33 cellular contexts compared by ENCODE assay signal in the genomic region with DNA sequence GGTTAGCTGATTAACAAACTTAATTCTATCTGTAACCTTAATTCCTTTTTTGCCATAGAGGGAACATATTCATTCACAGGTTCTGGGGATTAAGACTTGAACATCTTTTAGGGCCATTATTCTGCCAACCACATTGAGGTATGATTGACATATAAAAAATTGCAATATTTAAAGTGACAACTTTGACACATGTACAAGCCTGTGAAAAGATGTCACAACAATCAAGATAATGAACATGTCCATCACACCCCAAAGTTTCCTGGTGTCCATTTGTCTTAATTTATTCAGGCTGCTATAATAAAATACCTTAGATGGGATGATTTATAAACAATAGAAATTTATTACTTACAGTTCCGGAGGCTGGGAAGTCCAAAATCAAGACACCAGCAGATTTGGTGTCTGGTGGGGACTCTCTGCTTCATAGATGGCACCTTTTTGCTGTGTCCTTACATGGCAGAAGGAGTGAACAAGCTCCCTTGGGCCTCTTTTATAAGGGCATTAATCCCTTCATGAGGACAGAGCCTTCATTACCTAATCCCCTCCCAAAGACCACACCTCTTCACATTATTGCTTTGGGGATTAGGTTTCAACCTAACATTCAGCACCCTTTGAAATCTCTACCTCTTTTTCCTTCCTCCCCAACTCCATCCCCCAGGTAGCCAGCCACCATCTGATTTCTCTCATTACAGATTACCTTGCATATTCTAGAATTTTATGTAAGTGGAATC.
"Had no signal": no experiment of that assay in that cellular context is flagged by ENCODE, and none has a peak within 500 bp of the region (broad histone marks: within the 10 kb centered on the region; RNA-seq: fewer than 3 reads in every experiment).

No MANE protein-coding gene starts in this region.

- DNase-seq: activated CD4-positive, alpha-beta memory T cell treated with anti-CD3 and anti-CD28 coated beads for 36 hours; activated CD4-positive, alpha-beta T cell treated with anti-CD3 and anti-CD28 coated beads for 4 hours; activated CD4-positive, alpha-beta T cell treated with anti-CD3 and anti-CD28 coated beads, Interleukin-2, amount 50 U/mL, for 1 hour; activated CD4-positive, CD25-positive, alpha-beta regulatory T cell treated with anti-CD3 and anti-CD28 coated beads, Interleukin-2, amount 50 U/mL, for 72 hours; activated CD8-positive, alpha-beta memory T cell treated with anti-CD3 and anti-CD28 coated beads, Interleukin-2, amount 50 U/mL, for 4 hours; activated gamma-delta T cell treated with Interleukin-2 at 50 U/mL for 16 hours; activated naive CD4-positive, alpha-beta T cell treated with anti-CD3 and anti-CD28 coated beads for 36 hours; activated T-cell treated with anti-CD3 and anti-CD28 coated beads for 4 hours; activated T-cell treated with anti-CD3 and anti-CD28 coated beads, Interleukin-2, amount 50 U/mL, for 4 hours; adrenal gland; body of pancreas; Kasumi-1; MG63; NCI-H1048; NCI-H1105 treated with DMSO at 0.1 percent for 48 hours; NCI-H1436; NCI-H1694; NCI-H1930; NCI-H2107; NCI-H226; NCI-H446 treated with DMSO at 0.1 percent for 48 hours; NCI-H526; NCI-H774; Peyer's patch; RPMI8226; SHP77 treated with DMSO at 0.1 percent for 48 hours; SK-N-SH had no signal

- H3K27ac Mint-ChIP-seq: activated CD4-positive, alpha-beta memory T cell treated with anti-CD3 and anti-CD28 coated beads for 36 hours; activated naive CD4-positive, alpha-beta T cell treated with anti-CD3 and anti-CD28 coated beads for 36 hours; activated naive CD4-positive, alpha-beta T cell treated with anti-CD3 and anti-CD28 coated beads, Interleukin-2, amount 50 U/mL, for 72 hours; activated T-helper 1 cell treated with anti-CD3 and anti-CD28 coated beads, Interleukin-12 subunit alpha, Interleukin-12 subunit beta, Interleukin-2, Interleukin-4 antibody, amounts not matched to agents 30 ng/mL and 10 ng/mL and 1 ng/mL, durations not matched to agents 14 hours and 24 hours and 36 hours; T-helper 1 cell treated with Interleukin-12 subunit alpha and Interleukin-12 subunit beta and Interleukin-4 antibody, amounts not matched to agents 30 μg/mL and 1 μg/mL, for 36 hours; T-helper 2 cell treated with Interferon-gamma antibody and Interleukin-4, amounts not matched to agents 5 μg/mL and 100 μg/mL, for 36 hours; WTC11 had no signal

- FAIRE-seq: astrocyte had no signal

- H3K36me3 Mint-ChIP-seq: activated CD4-positive, alpha-beta memory T cell treated with anti-CD3 and anti-CD28 coated beads for 36 hours; activated naive CD4-positive, alpha-beta T cell treated with anti-CD3 and anti-CD28 coated beads, Interleukin-2, amount 50 U/mL, for 72 hours had no signal

- H3K4me3 Mint-ChIP-seq: activated CD4-positive, alpha-beta memory T cell treated with anti-CD3 and anti-CD28 coated beads for 36 hours; activated naive CD4-positive, alpha-beta T cell treated with anti-CD3 and anti-CD28 coated beads for 36 hours; activated T-cell treated with anti-CD3 and anti-CD28 coated beads, Interleukin-2, amount 50 U/mL, for 4 hours; activated T-helper 1 cell treated with anti-CD3 and anti-CD28 coated beads, Interleukin-12 subunit alpha, Interleukin-12 subunit beta, Interleukin-2, Interleukin-4 antibody, amounts not matched to agents 30 ng/mL and 10 ng/mL and 1 ng/mL, durations not matched to agents 14 hours and 24 hours and 36 hours; T-helper 1 cell treated with Interleukin-12 subunit alpha and Interleukin-12 subunit beta and Interleukin-4 antibody, amounts not matched to agents 30 μg/mL and 1 μg/mL, for 36 hours; T-helper 2 cell treated with Interferon-gamma antibody and Interleukin-4, amounts not matched to agents 5 μg/mL and 100 μg/mL, for 36 hours; WTC11 had no signal

- H3K4me1 Mint-ChIP-seq: WTC11 had no signal

- ATAC-seq: activated naive CD4-positive, alpha-beta T cell treated with anti-CD3 and anti-CD28 coated beads, Interleukin-2, amount 50 U/mL, for 72 hours; activated T-cell treated with anti-CD3 and anti-CD28 coated beads, Interleukin-2, amount 50 U/mL, for 4 hours; body of pancreas; WTC11 had no signal

- H3K9me3 Mint-ChIP-seq: activated CD4-positive, alpha-beta memory T cell treated with anti-CD3 and anti-CD28 coated beads for 36 hours; activated naive CD4-positive, alpha-beta T cell treated with anti-CD3 and anti-CD28 coated beads, Interleukin-2, amount 50 U/mL, for 72 hours; activated T-cell treated with anti-CD3 and anti-CD28 coated beads, Interleukin-2, amount 50 U/mL, for 4 hours; activated T-helper 1 cell treated with anti-CD3 and anti-CD28 coated beads, Interleukin-12 subunit alpha, Interleukin-12 subunit beta, Interleukin-2, Interleukin-4 antibody, amounts not matched to agents 30 ng/mL and 10 ng/mL and 1 ng/mL, durations not matched to agents 14 hours and 24 hours and 36 hours; T-helper 1 cell treated with Interleukin-12 subunit alpha and Interleukin-12 subunit beta and Interleukin-4 antibody, amounts not matched to agents 30 μg/mL and 1 μg/mL, for 36 hours; T-helper 2 cell treated with Interferon-gamma antibody and Interleukin-4, amounts not matched to agents 5 μg/mL and 100 μg/mL, for 36 hours had no signal
